Comparison of ENCODE assay signal across 21 cellular contexts in genomic region chr11:126328001-126328390, GRCh38. TPM values are rescaled to one million over a fixed set of nuclear protein-coding genes. Genes with fewer than 3 reads are reported as not detected.
DNase-seq lines count a peak whose midpoint lies in the region; ATAC-seq, FAIRE-seq and TF ChIP-seq lines count a peak whose summit lies in the region.
"Had no signal": no experiment of that assay in that cellular context is flagged by ENCODE, and none has a peak within 500 bp of the region (broad histone marks: within the 10 kb centered on the region; RNA-seq: fewer than 3 reads in every experiment).

No MANE protein-coding gene starts in this region.

- peak overlapping the region in 2 of 3 donors; percentile 13 to 20 for H3K27ac Mint-ChIP-seq in CD4-positive, CD25-positive, alpha-beta regulatory T cell
- H3K27ac Mint-ChIP-seq in H9: peak overlapping the region; percentile 18 to 88 (median 21); a peak in 4 of 7 replicates
- peak overlapping the region; percentile 87 for H3K27ac Mint-ChIP-seq in neural crest cell (ENCODE audit: unreplicated experiment)
- H3K27ac Mint-ChIP-seq: activated naive CD8-positive, alpha-beta T cell had no signal

- no peaks in the 10 kb centered on the region for H3K79me1 ChIP-seq in H9 (ENCODE audit: insufficient read depth, low read depth, low read length, poor library complexity, severe bottlenecking)
- peaks cover 2% of the 10 kb centered on the region; the same call in 1 of the 2 replicates for H3K79me1 ChIP-seq in H1 (ENCODE audit: low read depth, low read length)

- no peaks in the 10 kb centered on the region for H3K9me3 ChIP-seq in CD4-positive, CD25-positive, alpha-beta regulatory T cell (ENCODE audit: control insufficient read depth in 2 of 2, low read length in 2 of 2)
- H3K9me3 ChIP-seq in H9 (ENCODE audit: control insufficient read depth, low read depth, low read length): no peaks in the 10 kb centered on the region
- H3K9me3 ChIP-seq in H1 (ENCODE audit: insufficient read depth in 2 of 2, low read depth in 1 of 2, low read length in 1 of 2): no peaks in the 10 kb centered on the region
- H3K9me3 ChIP-seq in osteoblast (ENCODE audit: low read depth, low read length): no peaks in the 10 kb centered on the region
- no peaks in the 10 kb centered on the region for H3K9me3 ChIP-seq in upper lobe of left lung
- H3K9me3 ChIP-seq: Peyer's patch, tibial nerve had no signal

- CTCF ChIA-PET in H1 (lab: Charles Lee; ENCODE audit: partially characterized antibody): interaction anchor here (0.5 to 2.0 kb wide), 7 partner anchors 16 to 108 kb away, joined by 3 to 9 read pairs (median 4); no protein-coding TSS in a partner anchor

- no peak for DNase-seq in CD4-positive, CD25-positive, alpha-beta regulatory T cell
- no peak for DNase-seq in H9
- DNase-seq in H1 (ENCODE audit: low read depth in 1 of 2, low spot score in 2 of 2): no peak
- no peak for DNase-seq in neural crest cell (ENCODE audit: low read depth, low spot score)
- no peak for DNase-seq in osteoblast (ENCODE audit: insufficient read length, low spot score, missing footprints)
- no peak for DNase-seq in upper lobe of left lung
- DNase-seq in T-helper 2 cell: no peak
- DNase-seq: activated CD4-positive, CD25-positive, alpha-beta regulatory T cell treated with anti-CD3 and anti-CD28 coated beads, Interleukin-2, amount 50 U/mL, for 72 hours; activated CD8-positive, alpha-beta memory T cell treated with anti-CD3 and anti-CD28 coated beads for 24 hours; activated T-cell treated with anti-CD3 and anti-CD28 coated beads, Interleukin-2, amount 50 U/mL, for 48 hours; cortex of kidney; mammary epithelial cell; NCI-H1092; NCI-H2029; stimulated activated naive CD8-positive, alpha-beta T cell treated with anti-CD3 and anti-CD28 coated beads, Interleukin-15, amount 100 ng/mL, for 72 hours had no signal

- H2AK5ac ChIP-seq in H9 (ENCODE audit: insufficient read length, low read length) (no peak overlapping the region), H1 (ENCODE audit: low read depth, low read length) (no peak overlapping the region)

- no peak overlapping the region; the same call in 1 of the 2 replicates for H2BK15ac ChIP-seq in H9 (ENCODE audit: low read depth, low read length)
- no peak overlapping the region for H2BK15ac ChIP-seq in H1 (ENCODE audit: low read length)

- TF ChIP-seq POLR2A in H1 (IDR thresholded peaks at IDR 0.05; ENCODE audit: control extremely low read depth in 1 of 2, low read depth in 2 of 2, low read length in 2 of 2) (no peak), upper lobe of left lung (IDR thresholded peaks at IDR 0.05) (no peak)

- H4K20me1 ChIP-seq in H9 (ENCODE audit: control insufficient read depth, insufficient read depth, insufficient read length): no peaks in the 10 kb centered on the region
- H4K20me1 ChIP-seq in H1 (replicated peaks in 1 of 2; ENCODE audit: control insufficient read depth in 1 of 2, insufficient read depth in 2 of 2, low read length in 2 of 2): peaks cover 0 to 6% of the 10 kb centered on the region in 2 experiments
- H4K20me1 ChIP-seq in osteoblast (ENCODE audit: insufficient read depth, low read length): peaks cover 5% of the 10 kb centered on the region

- peaks cover 33% of the 10 kb centered on the region for H3K36me3 Mint-ChIP-seq in CD4-positive, CD25-positive, alpha-beta regulatory T cell
- peaks cover 4 to 18% (median 10%) of the 10 kb centered on the region in 3 experiments; a peak in 6 of 7 replicates for H3K36me3 Mint-ChIP-seq in H9 (ENCODE audit: insufficient read depth in 1 of 3, low read depth in 3 of 3)
- no peaks in the 10 kb centered on the region for H3K36me3 Mint-ChIP-seq in neural crest cell (ENCODE audit: low read depth)

- H3K79me2 ChIP-seq in H9 (ENCODE audit: insufficient read depth, low read length) (no peaks in the 10 kb centered on the region), H1 (ENCODE audit: control insufficient read depth in 1 of 2, insufficient read depth in 2 of 2, low read length in 2 of 2) (no peaks in the 10 kb centered on the region), osteoblast (ENCODE audit: insufficient read depth, low read length) (no peaks in the 10 kb centered on the region)
- H3K79me2 ChIP-seq: hepatocyte had no signal

- H2BK5ac ChIP-seq in H9 (ENCODE audit: insufficient read length, low read length) (no peak overlapping the region), H1 (ENCODE audit: low read depth, low read length) (no peak overlapping the region)

- H3K4ac ChIP-seq in H9 (ENCODE audit: low read depth, low read length): no peak overlapping the region
- no peak overlapping the region for H3K4ac ChIP-seq in H1 (replicated peaks; ENCODE audit: insufficient read length, low read depth, low read length)

- ATAC-seq in CD4-positive, CD25-positive, alpha-beta regulatory T cell (ENCODE audit: low read depth in 2 of 2): no peak
- no peak for ATAC-seq in upper lobe of left lung (ENCODE audit: low FRiP score in 2 of 2)
- no peak for ATAC-seq in GM18909 (IDR thresholded peaks at IDR 0.05; ENCODE audit: poor library complexity, unreplicated experiment)

- no CpG with 5 or more reads among the region's 20 CpGs for WGBS in H9 (ENCODE audit: extremely low coverage, insufficient read length, low lambda C conversion rate)
- WGBS in H1 (ENCODE audit: extremely low coverage in 1 of 2, insufficient coverage in 1 of 2, insufficient read length in 1 of 2, insufficient replicate concordance in 2 of 2, low coverage in 1 of 2, low lambda C conversion rate in 2 of 2, missing lambda C conversion rate in 1 of 2), 2 experiments: 87% methylated on average over 18 of the region's 20 CpGs; no CpG with 5 or more reads in 1 of the 2 experiments
- WGBS in upper lobe of left lung, 2 donors: 90 to 92% methylated on average over 19 to 20 of the region's 20 CpGs

- H3K14ac ChIP-seq in H9 (ENCODE audit: insufficient read depth, low read length) (no peak overlapping the region; the same call in 1 of the 2 replicates), H1 (ENCODE audit: insufficient read length) (no peak overlapping the region)

- no peak overlapping the region for H2BK20ac ChIP-seq in H9 (ENCODE audit: low read depth, low read length, poor library complexity, severe bottlenecking)
- H2BK20ac ChIP-seq in H1 (ENCODE audit: low read length): no peak overlapping the region

- POLR2A ChIA-PET in H1 (lab: Charles Lee; ENCODE audit: partially characterized antibody): interaction anchor here (1.1 kb wide), 1 partner anchor 162 kb away, joined by 3 read pairs; no protein-coding TSS in a partner anchor

- H3K4me2 ChIP-seq in H9 (ENCODE audit: insufficient read depth, insufficient read length, low read length) (no peak overlapping the region), H1 (ENCODE audit: insufficient read depth in 1 of 2, low read depth in 2 of 2, low read length in 2 of 2) (no peak overlapping the region), osteoblast (ENCODE audit: insufficient read depth, low read length) (no peak overlapping the region)
- H3K4me2 ChIP-seq: hepatocyte had no signal

- no peak overlapping the region for H3K27ac ChIP-seq in CD4-positive, CD25-positive, alpha-beta regulatory T cell (ENCODE audit: insufficient read depth, low read length, poor library complexity, severe bottlenecking)
- H3K27ac ChIP-seq in H9 (ENCODE audit: insufficient read length, low read depth, low read length): no peak overlapping the region
- peak overlapping the region; percentile 44; the same call in 1 of the 2 replicates for H3K27ac ChIP-seq in H1 (ENCODE audit: low read depth, low read length)
- no peak overlapping the region for H3K27ac ChIP-seq in osteoblast (ENCODE audit: low read depth, low read length)
- no peak overlapping the region for H3K27ac ChIP-seq in upper lobe of left lung
- H3K27ac ChIP-seq: hepatocyte, Peyer's patch had no signal

- no peak overlapping the region for H3K4me3 ChIP-seq in CD4-positive, CD25-positive, alpha-beta regulatory T cell (ENCODE audit: low read depth, low read length)
- H3K4me3 ChIP-seq in H1 (ENCODE audit: extremely low read depth in 1 of 4, insufficient read depth in 2 of 4, low read depth in 3 of 4, low read length in 4 of 4) (no peak overlapping the region), osteoblast (ENCODE audit: insufficient read depth, low read length) (no peak overlapping the region), upper lobe of left lung (no peak overlapping the region)
- H3K4me3 ChIP-seq: hepatocyte, Peyer's patch, tibial nerve had no signal

- H4K5ac ChIP-seq in H9 (ENCODE audit: insufficient read length, low read depth, low read length) (no peak overlapping the region), H1 (ENCODE audit: insufficient read length, low read depth, low read length) (no peak overlapping the region)

- no peaks in the 10 kb centered on the region for H3K27me3 Mint-ChIP-seq in CD4-positive, CD25-positive, alpha-beta regulatory T cell
- H3K27me3 Mint-ChIP-seq in H9 (ENCODE audit: low read depth): no peaks in the 10 kb centered on the region
- H3K27me3 Mint-ChIP-seq in neural crest cell (ENCODE audit: low read depth): no peaks in the 10 kb centered on the region
- H3K27me3 Mint-ChIP-seq: activated naive CD8-positive, alpha-beta T cell; stimulated activated naive CD8-positive, alpha-beta T cell treated with anti-CD3 and anti-CD28 coated beads, Interleukin-15, amount 100 ng/mL, for 72 hours had no signal

- H3K4me3 Mint-ChIP-seq in CD4-positive, CD25-positive, alpha-beta regulatory T cell: no peak overlapping the region
- H3K4me3 Mint-ChIP-seq in H9: no peak overlapping the region
- no peak overlapping the region for H3K4me3 Mint-ChIP-seq in neural crest cell
- H3K4me3 Mint-ChIP-seq: activated naive CD8-positive, alpha-beta T cell; stimulated activated naive CD8-positive, alpha-beta T cell treated with anti-CD3 and anti-CD28 coated beads, Interleukin-15, amount 100 ng/mL, for 72 hours had no signal

- no peaks in the 10 kb centered on the region for H3K27me3 ChIP-seq in CD4-positive, CD25-positive, alpha-beta regulatory T cell (ENCODE audit: control insufficient read depth, insufficient read depth, low read length)
- H3K27me3 ChIP-seq in H9 (ENCODE audit: insufficient read depth, low read length) (no peaks in the 10 kb centered on the region), H1 (replicated peaks in 1 of 4; ENCODE audit: control insufficient read depth in 3 of 4, extremely low read depth in 1 of 4, insufficient read depth in 3 of 4, low read length in 3 of 4) (no peaks in the 10 kb centered on the region), osteoblast (ENCODE audit: insufficient read depth, low read length) (no peaks in the 10 kb centered on the region), upper lobe of left lung (no peaks in the 10 kb centered on the region)
- H3K27me3 ChIP-seq: hepatocyte, Peyer's patch, tibial nerve had no signal

- H3K56ac ChIP-seq in H9 (ENCODE audit: insufficient read length, low read depth, low read length) (no peak overlapping the region), H1 (replicated peaks; ENCODE audit: insufficient read length, low read depth, low read length) (no peak overlapping the region)

- H3K36me3 ChIP-seq in CD4-positive, CD25-positive, alpha-beta regulatory T cell (ENCODE audit: control insufficient read depth, insufficient read depth, low read length): peaks cover 33% of the 10 kb centered on the region
- H3K36me3 ChIP-seq in H1 (ENCODE audit: control insufficient read depth in 2 of 4, insufficient read depth in 4 of 4, low read length in 3 of 4): peaks cover 0 to 4% (median under 1%) of the 10 kb centered on the region in 4 experiments; a peak in 4 of 8 replicates
- H3K36me3 ChIP-seq in osteoblast (ENCODE audit: insufficient read depth, low read length): no peaks in the 10 kb centered on the region
- H3K36me3 ChIP-seq in upper lobe of left lung: peaks cover 0 to 20% (median 6%) of the 10 kb centered on the region in 4 donors
- H3K36me3 ChIP-seq: Peyer's patch had no signal

- no peaks in the 10 kb centered on the region for H3K4me1 ChIP-seq in CD4-positive, CD25-positive, alpha-beta regulatory T cell (ENCODE audit: control insufficient read depth, insufficient read depth, low read length, poor library complexity, severe bottlenecking)
- H3K4me1 ChIP-seq in H9 (ENCODE audit: insufficient read depth, low read length) (no peaks in the 10 kb centered on the region; the same call in 1 of the 2 replicates), H1 (replicated peaks in 1 of 4; ENCODE audit: control insufficient read depth in 3 of 4, insufficient read depth in 4 of 4, low read length in 3 of 4) (peaks cover 0 to 2% (median 0%) of the 10 kb centered on the region in 4 experiments; a peak in 2 of 7 replicates), osteoblast (ENCODE audit: insufficient read depth, low read length) (peaks cover 13% of the 10 kb centered on the region), upper lobe of left lung (no peaks in the 10 kb centered on the region)

- H2BK120ac ChIP-seq in H9 (ENCODE audit: low read depth, low read length, poor library complexity, severe bottlenecking) (no peak overlapping the region), H1 (replicated peaks; ENCODE audit: low read depth, low read length) (no peak overlapping the region)

- H2BK12ac ChIP-seq in H9 (ENCODE audit: insufficient read length, low read depth, low read length) (no peak overlapping the region), H1 (ENCODE audit: low read depth, low read length) (no peak overlapping the region)

- H3K23ac ChIP-seq in H9 (ENCODE audit: insufficient read length, low read depth, low read length): no peak overlapping the region
- no peak overlapping the region for H3K23ac ChIP-seq in H1 (ENCODE audit: insufficient read length)

- FAIRE-seq in H1 (lab: Jason Lieb, UNC): no peak
- FAIRE-seq: islet of Langerhans had no signal

- H3T11ph ChIP-seq in H9 (ENCODE audit: low read length): no peak overlapping the region

- H4K91ac ChIP-seq in H9 (ENCODE audit: insufficient read length, low read depth, low read length) (no peak overlapping the region), H1 (replicated peaks; ENCODE audit: insufficient read length, low read length) (no peak overlapping the region)

- H4K8ac ChIP-seq in H9 (replicated peaks; ENCODE audit: insufficient read length, low read depth, low read length) (no peak overlapping the region), H1 (ENCODE audit: extremely low read depth, insufficient read depth, low read length) (no peak overlapping the region)

- no peaks in the 10 kb centered on the region for H3K9me3 Mint-ChIP-seq in CD4-positive, CD25-positive, alpha-beta regulatory T cell
- H3K9me3 Mint-ChIP-seq in H9 (no peaks in the 10 kb centered on the region), neural crest cell (no peaks in the 10 kb centered on the region)
- H3K9me3 Mint-ChIP-seq: stimulated activated naive CD8-positive, alpha-beta T cell treated with anti-CD3 and anti-CD28 coated beads, Interleukin-15, amount 100 ng/mL, for 72 hours had no signal

- H2AFZ ChIP-seq in H9 (ENCODE audit: low read length): no peak overlapping the region
- no peak overlapping the region for H2AFZ ChIP-seq in H1 (ENCODE audit: low read length)
- no peak overlapping the region for H2AFZ ChIP-seq in osteoblast (ENCODE audit: low read length)
- H2AFZ ChIP-seq: hepatocyte had no signal

- no peaks in the 10 kb centered on the region for H3K23me2 ChIP-seq in H9 (ENCODE audit: insufficient read length, low read depth, low read length, poor library complexity, severe bottlenecking)
- H3K23me2 ChIP-seq in H1 (ENCODE audit: low read depth, low read length): no peaks in the 10 kb centered on the region

- no peak overlapping the region for H3K18ac ChIP-seq in H9 (ENCODE audit: insufficient read length, low read depth, low read length)
- no peak overlapping the region; the same call in 1 of the 2 replicates for H3K18ac ChIP-seq in H1 (ENCODE audit: extremely low read depth, low read length)

- TF ChIP-seq EP300 in H1 (IDR thresholded peaks at IDR 0.05; ENCODE audit: borderline replicate concordance in 1 of 2, low read depth in 2 of 2, low read length in 2 of 2) (no peak), upper lobe of left lung (IDR thresholded peaks at IDR 0.05) (no peak)

- no peak for TF ChIP-seq RAD21 in H1 (IDR thresholded peaks at IDR 0.05 in 1 of 2, conservative IDR thresholded peaks at IDR 0.05 in 1 of 2; ENCODE audit: low read depth in 2 of 2, low read length in 2 of 2)

- TF ChIP-seq CTCF in H9 (conservative IDR thresholded peaks at IDR 0.05) (no peak), H1 (IDR thresholded peaks at IDR 0.05; ENCODE audit: control extremely low read depth in 1 of 3, insufficient read depth in 1 of 3, low read depth in 1 of 3, low read length in 3 of 3) (no peak), neural crest cell (conservative IDR thresholded peaks at IDR 0.05) (no peak), osteoblast (IDR thresholded peaks at IDR 0.05; ENCODE audit: extremely low read depth, low read depth, low read length) (no peak), upper lobe of left lung (IDR thresholded peaks at IDR 0.05) (no peak)

- H3K9ac ChIP-seq in H9 (ENCODE audit: extremely low read depth, insufficient read length, low read length) (no peak overlapping the region), H1 (replicated peaks in 1 of 4; ENCODE audit: extremely low read depth in 1 of 4, low read depth in 3 of 4, low read length in 3 of 4) (peak overlapping the region in 1 of 4 experiments; percentile 32; a peak in 1 of 7 replicates)

- H3K4me1 Mint-ChIP-seq in CD4-positive, CD25-positive, alpha-beta regulatory T cell: peaks cover 7 to 19% (median 15%) of the 10 kb centered on the region in 4 donors
- peaks cover 0 to 4% of the 10 kb centered on the region in 2 experiments; a peak in 1 of 4 replicates for H3K4me1 Mint-ChIP-seq in H9
- peaks cover 24% of the 10 kb centered on the region for H3K4me1 Mint-ChIP-seq in neural crest cell

RNA-seq across cellular contexts. Expression of gene DCPS, which starts 24.1 kb away (rescaled TPM):
- total RNA-seq in CD4-positive, CD25-positive, alpha-beta regulatory T cell: 18.1 TPM
- 10 to 100 TPM; 42.3 to 57.6 (median 49.7) TPM for polyA plus RNA-seq in CD4-positive, CD25-positive, alpha-beta regulatory T cell
- total RNA-seq in H9 (2021) (24.4 and 27.7 TPM in 2 replicates), neural crest cell (22.9 and 23.3 TPM in 2 replicates), osteoblast (8.3 TPM in 2 replicates), upper lobe of left lung (10 to 100 TPM in 5 of 6 donors, 1 to 10 TPM in 1; 6.3 to 21.4 (median 14.1) TPM)
- total RNA-seq in H1 (2021; fragmentation: NEBNext Ultra II Directional; extraction: Animal tissue kit (Norgen Biotek cat#: 25700)): 24.6 and 24.8 TPM in 2 replicates
- 55.2 and 61.9 TPM in 2 replicates for polyA plus RNA-seq in H1 (2011; rRNA removed)
- polyA plus RNA-seq in H1 (2011; cell fraction: cytosol; rRNA removed): 44.4 TPM
- polyA plus RNA-seq in H1 (2011; cell fraction: nucleus; rRNA removed): 28.9 TPM
- polyA plus RNA-seq in H1 (2012, experiment 1 of 2): 28.4 to 32.8 TPM (median 30.1 TPM) in 4 replicates
- polyA plus RNA-seq in H1 (2012, experiment 2 of 2): 31.6 TPM
- 18.1 TPM for polyA plus RNA-seq in H1 (2013, experiment 1 of 2)
- 19.4 TPM for polyA plus RNA-seq in H1 (2013, experiment 2 of 2)
- 17.7 and 19.4 TPM in 2 replicates for polyA minus RNA-seq in H1 (2011; rRNA and poly(A)+ RNA removed)
- polyA minus RNA-seq in H1 (2011; cell fraction: cytosol; rRNA and poly(A)+ RNA removed): 15.3 TPM
- 11.9 TPM for polyA minus RNA-seq in H1 (2011; cell fraction: nucleus; rRNA and poly(A)+ RNA removed)

RNA-seq across cellular contexts. Expression of gene ST3GAL4, which starts 27.5 kb away (rescaled TPM):
- total RNA-seq in CD4-positive, CD25-positive, alpha-beta regulatory T cell: 4.7 TPM
- polyA plus RNA-seq in CD4-positive, CD25-positive, alpha-beta regulatory T cell: 1 to 10 TPM; 1.4 to 3.1 (median 2.3) TPM
- 12.2 and 13.6 TPM in 2 replicates for total RNA-seq in H9 (2021)
- total RNA-seq in H1 (2021; fragmentation: NEBNext Ultra II Directional; extraction: Animal tissue kit (Norgen Biotek cat#: 25700)): 15.6 and 16.0 TPM in 2 replicates
- polyA plus RNA-seq in H1 (2011; rRNA removed): 20.0 and 21.0 TPM in 2 replicates
- polyA plus RNA-seq in H1 (2011; cell fraction: cytosol; rRNA removed): 18.8 TPM
- 27.9 TPM for polyA plus RNA-seq in H1 (2011; cell fraction: nucleus; rRNA removed)
- polyA plus RNA-seq in H1 (2012, experiment 1 of 2): 12.9 to 18.6 TPM (median 15.3 TPM) in 4 replicates
- 18.2 TPM for polyA plus RNA-seq in H1 (2012, experiment 2 of 2)
- polyA plus RNA-seq in H1 (2013, experiment 1 of 2): 12.5 TPM
- polyA plus RNA-seq in H1 (2013, experiment 2 of 2): 12.9 TPM
- polyA minus RNA-seq in H1 (2011; rRNA and poly(A)+ RNA removed): 15.7 and 16.0 TPM in 2 replicates
- polyA minus RNA-seq in H1 (2011; cell fraction: cytosol; rRNA and poly(A)+ RNA removed): 5.8 TPM
- 14.6 TPM for polyA minus RNA-seq in H1 (2011; cell fraction: nucleus; rRNA and poly(A)+ RNA removed)
- total RNA-seq in neural crest cell: 22.4 and 23.1 TPM in 2 replicates
- total RNA-seq in osteoblast: 11.8 and 13.8 TPM in 2 replicates
- total RNA-seq in upper lobe of left lung: 10 to 100 TPM; 20.6 to 47.9 (median 34.0) TPM

RNA-seq across cellular contexts. Expression of gene TIRAP, which starts 45.1 kb away (rescaled TPM):
- total RNA-seq in CD4-positive, CD25-positive, alpha-beta regulatory T cell: 15.5 TPM
- polyA plus RNA-seq in CD4-positive, CD25-positive, alpha-beta regulatory T cell: 10 to 100 TPM in 1 of 4 donors, 1 to 10 TPM in 3; 8.1 to 11.3 (median 8.9) TPM
- 7.0 and 7.3 TPM in 2 replicates for total RNA-seq in H9 (2021)
- total RNA-seq in H1 (2021; fragmentation: NEBNext Ultra II Directional; extraction: Animal tissue kit (Norgen Biotek cat#: 25700)): 4.5 and 5.3 TPM in 2 replicates
- polyA plus RNA-seq in H1 (2011; rRNA removed): 5.3 and 5.6 TPM in 2 replicates
- polyA plus RNA-seq in H1 (2011; cell fraction: cytosol; rRNA removed): 3.8 TPM
- 5.1 TPM for polyA plus RNA-seq in H1 (2011; cell fraction: nucleus; rRNA removed)
- 4.2 to 5.7 TPM (median 5.0 TPM) in 4 replicates for polyA plus RNA-seq in H1 (2012, experiment 1 of 2)
- polyA plus RNA-seq in H1 (2012, experiment 2 of 2): 3.6 TPM
- 4.1 TPM for polyA plus RNA-seq in H1 (2013, experiment 1 of 2)
- 3.9 TPM for polyA plus RNA-seq in H1 (2013, experiment 2 of 2)
- 5.4 and 5.7 TPM in 2 replicates for polyA minus RNA-seq in H1 (2011; rRNA and poly(A)+ RNA removed)
- polyA minus RNA-seq in H1 (2011; cell fraction: cytosol; rRNA and poly(A)+ RNA removed): 5.2 TPM
- 4.5 TPM for polyA minus RNA-seq in H1 (2011; cell fraction: nucleus; rRNA and poly(A)+ RNA removed)
- total RNA-seq in neural crest cell: 9.7 and 10.6 TPM in 2 replicates
- 9.8 and 10.6 TPM in 2 replicates for total RNA-seq in osteoblast
- total RNA-seq in upper lobe of left lung: 10 to 100 TPM in 4 of 6 donors, 1 to 10 TPM in 2; 9.3 to 14.8 (median 11.6) TPM

RNA-seq across cellular contexts. Expression of gene FOXRED1, which starts 59.0 kb away (rescaled TPM):
- total RNA-seq in CD4-positive, CD25-positive, alpha-beta regulatory T cell: 33.3 TPM
- 10 to 100 TPM; 13.9 to 20.8 (median 18.7) TPM for polyA plus RNA-seq in CD4-positive, CD25-positive, alpha-beta regulatory T cell
- 60.1 and 67.5 TPM in 2 replicates for total RNA-seq in H9 (2021)
- 48.5 and 48.8 TPM in 2 replicates for total RNA-seq in H1 (2021; fragmentation: NEBNext Ultra II Directional; extraction: Animal tissue kit (Norgen Biotek cat#: 25700))
- 99.4 and 110 TPM in 2 replicates for polyA plus RNA-seq in H1 (2011; rRNA removed)
- polyA plus RNA-seq in H1 (2011; cell fraction: cytosol; rRNA removed): 87.2 TPM
- polyA plus RNA-seq in H1 (2011; cell fraction: nucleus; rRNA removed): 108 TPM
- 57.3 to 75.9 TPM (median 66.6 TPM) in 4 replicates for polyA plus RNA-seq in H1 (2012, experiment 1 of 2)
- 58.1 TPM for polyA plus RNA-seq in H1 (2012, experiment 2 of 2)
- 25.4 TPM for polyA plus RNA-seq in H1 (2013, experiment 1 of 2)
- polyA plus RNA-seq in H1 (2013, experiment 2 of 2): 24.5 TPM
- polyA minus RNA-seq in H1 (2011; rRNA and poly(A)+ RNA removed): 57.4 and 64.3 TPM in 2 replicates
- 23.3 TPM for polyA minus RNA-seq in H1 (2011; cell fraction: cytosol; rRNA and poly(A)+ RNA removed)
- 33.1 TPM for polyA minus RNA-seq in H1 (2011; cell fraction: nucleus; rRNA and poly(A)+ RNA removed)
- total RNA-seq in neural crest cell: 54.3 and 55.0 TPM in 2 replicates
- 8.3 and 11.6 TPM in 2 replicates for total RNA-seq in osteoblast
- total RNA-seq in upper lobe of left lung: 10 to 100 TPM; 10.9 to 20.7 (median 17.8) TPM

RNA-seq across cellular contexts. Expression of gene SRPRA, which starts 59.3 kb away (rescaled TPM):
- 182 TPM for total RNA-seq in CD4-positive, CD25-positive, alpha-beta regulatory T cell
- polyA plus RNA-seq in CD4-positive, CD25-positive, alpha-beta regulatory T cell: 100 to 1,000 TPM in 2 of 4 donors, 10 to 100 TPM in 2; 91.1 to 108 (median 97.2) TPM
- total RNA-seq in H9 (2021) (63.7 and 64.3 TPM in 2 replicates), neural crest cell (70.2 and 74.6 TPM in 2 replicates), osteoblast (94.6 and 99.5 TPM in 2 replicates), upper lobe of left lung (100 to 1,000 TPM in 5 of 6 donors, 10 to 100 TPM in 1; 76.0 to 131 (median 113) TPM)
- total RNA-seq in H1 (2021; fragmentation: NEBNext Ultra II Directional; extraction: Animal tissue kit (Norgen Biotek cat#: 25700)): 54.3 and 57.6 TPM in 2 replicates
- polyA plus RNA-seq in H1 (2011; rRNA removed): 60.3 and 62.0 TPM in 2 replicates
- 47.0 TPM for polyA plus RNA-seq in H1 (2011; cell fraction: cytosol; rRNA removed)
- polyA plus RNA-seq in H1 (2011; cell fraction: nucleus; rRNA removed): 133 TPM
- 44.9 to 61.6 TPM (median 54.0 TPM) in 4 replicates for polyA plus RNA-seq in H1 (2012, experiment 1 of 2)
- 33.8 TPM for polyA plus RNA-seq in H1 (2012, experiment 2 of 2)
- polyA plus RNA-seq in H1 (2013, experiment 1 of 2): 57.6 TPM
- polyA plus RNA-seq in H1 (2013, experiment 2 of 2): 61.9 TPM
- 87.4 and 98.9 TPM in 2 replicates for polyA minus RNA-seq in H1 (2011; rRNA and poly(A)+ RNA removed)
- polyA minus RNA-seq in H1 (2011; cell fraction: cytosol; rRNA and poly(A)+ RNA removed): 37.5 TPM
- 101 TPM for polyA minus RNA-seq in H1 (2011; cell fraction: nucleus; rRNA and poly(A)+ RNA removed)

Comparison
In these comparisons a context has a peak if more than half of its experiments do, and no peak if none do; other contexts are left out.
1. H3K27ac Mint-ChIP-seq: peak in every context shown above with its lines; median percentile 87 in neural crest cell; 21 in H9; 16 in CD4-positive, CD25-positive, alpha-beta regulatory T cell.